Comparison of ENCODE assay signal across 1 cellular context in genomic region chr10:121057291-121057690, GRCh38.
TF ChIP-seq lines count a peak whose summit lies in the region.

No MANE protein-coding gene starts in this region.

TF ChIP-seq in SK-N-SH, 30 proteins besides CTCF, POLR2A, EP300 and RAD21 (continued from another document):
- TF ChIP-seq, protein P1, sequence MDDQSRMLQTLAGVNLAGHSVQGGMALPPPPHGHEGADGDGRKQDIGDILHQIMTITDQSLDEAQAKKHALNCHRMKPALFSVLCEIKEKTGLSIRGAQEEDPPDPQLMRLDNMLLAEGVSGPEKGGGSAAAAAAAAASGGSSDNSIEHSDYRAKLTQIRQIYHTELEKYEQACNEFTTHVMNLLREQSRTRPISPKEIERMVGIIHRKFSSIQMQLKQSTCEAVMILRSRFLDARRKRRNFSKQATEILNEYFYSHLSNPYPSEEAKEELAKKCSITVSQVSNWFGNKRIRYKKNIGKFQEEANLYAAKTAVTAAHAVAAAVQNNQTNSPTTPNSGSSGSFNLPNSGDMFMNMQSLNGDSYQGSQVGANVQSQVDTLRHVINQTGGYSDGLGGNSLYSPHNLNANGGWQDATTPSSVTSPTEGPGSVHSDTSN (IDR thresholded peaks at IDR 0.05), result no peak
- TF ChIP-seq TAF1 (IDR thresholded peaks at IDR 0.05; ENCODE audit: borderline replicate concordance, low read depth, low read length) (no peak), ELF1 (IDR thresholded peaks at IDR 0.05) (no peak), GABPA (IDR thresholded peaks at IDR 0.05; ENCODE audit: low read depth) (no peak), MEF2A (IDR thresholded peaks at IDR 0.05; ENCODE audit: borderline replicate concordance, low read depth) (no peak), TEAD4 (IDR thresholded peaks at IDR 0.05; ENCODE audit: borderline replicate concordance, insufficient read depth) (no peak), FOXM1 (IDR thresholded peaks at IDR 0.05; ENCODE audit: low read depth) (no peak), FOSL2 (IDR thresholded peaks at IDR 0.05; ENCODE audit: borderline replicate concordance, low read depth) (no peak)
